ENCODE assay signal across 11 cellular contexts in the genomic region with DNA sequence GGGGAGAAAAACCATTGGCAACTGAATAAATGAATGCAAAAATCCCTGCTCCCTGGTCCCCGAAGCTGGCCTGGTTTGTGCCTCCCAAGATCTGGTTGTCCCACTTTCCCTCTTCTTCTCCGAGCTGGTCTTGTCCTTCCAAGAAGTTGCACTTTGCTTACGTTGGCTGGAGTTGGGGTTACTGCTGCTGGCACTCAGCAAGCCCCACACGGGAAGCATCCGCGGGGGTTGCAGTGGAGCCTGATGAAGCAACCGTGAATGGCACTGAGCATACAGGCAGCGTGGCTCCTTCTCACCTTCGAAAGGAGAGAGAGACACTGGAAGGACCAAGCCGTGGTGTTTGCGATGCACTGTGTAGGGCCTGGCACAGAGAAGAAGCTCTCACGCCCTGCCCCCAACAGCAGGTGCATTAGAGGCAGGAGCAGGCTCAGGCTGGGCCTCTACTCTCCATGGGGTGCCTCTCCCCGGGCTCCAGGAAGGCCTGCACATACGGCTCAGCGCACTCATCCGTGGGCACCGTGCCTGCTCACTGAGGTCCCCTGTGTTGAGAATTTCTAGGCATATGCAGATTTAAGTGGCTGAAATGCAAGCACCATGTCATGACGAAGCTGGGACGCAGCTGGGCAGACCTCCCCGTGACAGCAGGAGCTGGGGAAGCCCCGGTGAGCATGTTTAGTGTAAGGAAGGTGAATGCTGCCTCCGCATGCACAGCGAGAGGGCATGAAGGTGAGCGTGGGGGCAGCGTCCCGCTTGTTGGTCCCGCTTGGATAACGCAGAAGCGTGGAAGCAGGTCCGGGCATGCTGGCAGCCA. TPM values are rescaled to one million over a fixed set of nuclear protein-coding genes. Genes with fewer than 3 reads are reported as not detected.
DNase-seq lines count a peak whose midpoint lies in the region; ATAC-seq, FAIRE-seq and TF ChIP-seq lines count a peak whose summit lies in the region.
"Had no signal": no experiment of that assay in that cellular context is flagged by ENCODE, and none has a peak within 500 bp of the region (broad histone marks: within the 10 kb centered on the region; RNA-seq: fewer than 3 reads in every experiment).

No MANE protein-coding gene starts in this region.

- TF ChIP-seq CTCF in GM20000 (IDR thresholded peaks at IDR 0.05; ENCODE audit: extremely low read depth, missing control alignments) = no peak
- no peak for TF ChIP-seq CTCF in H1 (IDR thresholded peaks at IDR 0.05; ENCODE audit: control extremely low read depth in 1 of 3, insufficient read depth in 1 of 3, low read depth in 1 of 3, low read length in 3 of 3)

- H2BK120ac ChIP-seq in H1 (replicated peaks; ENCODE audit: low read depth, low read length) = no peak overlapping the region

- no peak for FAIRE-seq in H1 (lab: Jason Lieb, UNC)

- ATAC-seq in GM21367 (IDR thresholded peaks at IDR 0.05; ENCODE audit: unreplicated experiment) (no peak), left colon (no peak), HG03571 (IDR thresholded peaks at IDR 0.05; ENCODE audit: unreplicated experiment) (no peak)
- ATAC-seq: activated CD8-positive, alpha-beta memory T cell treated with anti-CD3 and anti-CD28 coated beads, Interleukin-2, amount 10 ng/mL, durations not matched to agents 7 days and 5 days had no signal

- no peak overlapping the region for H4K5ac ChIP-seq in H1 (ENCODE audit: insufficient read length, low read depth, low read length)

- H3K27ac ChIP-seq in H1 (ENCODE audit: low read depth, low read length) = no peak overlapping the region
- H3K27ac ChIP-seq: GM23248 had no signal

- H2BK15ac ChIP-seq in H1 (ENCODE audit: low read length) = no peak overlapping the region

- H4K91ac ChIP-seq in H1 (replicated peaks; ENCODE audit: insufficient read length, low read length) = peak overlapping the region; percentile 80

- H2BK12ac ChIP-seq in H1 (ENCODE audit: low read depth, low read length) = peak overlapping the region; percentile 39; the same call in 1 of the 2 replicates

- no peak overlapping the region for H3K4me3 ChIP-seq in H1 (ENCODE audit: extremely low read depth in 1 of 4, insufficient read depth in 2 of 4, low read depth in 3 of 4, low read length in 4 of 4)
- H3K4me3 ChIP-seq: GM23248 had no signal

- H3K9me3 ChIP-seq in H1 (ENCODE audit: insufficient read depth in 2 of 2, low read depth in 1 of 2, low read length in 1 of 2) = no peaks in the 10 kb centered on the region

- CTCF ChIA-PET in H1 (lab: Charles Lee; ENCODE audit: partially characterized antibody) = interaction anchor here (0.5 to 4.4 kb wide), 8 partner anchors 10 to 180 kb away, joined by 3 to 24 read pairs (median 3); no protein-coding TSS in a partner anchor

- H3K79me1 ChIP-seq in H1 (ENCODE audit: low read depth, low read length) = no peaks in the 10 kb centered on the region

- 0 out of 2 replicates have a peak overlapping the region, but pooled peaks have one; percentile 61 for H2BK20ac ChIP-seq in H1 (ENCODE audit: low read length)

- no peak overlapping the region for H3K14ac ChIP-seq in H1 (ENCODE audit: insufficient read length)

- no peaks in the 10 kb centered on the region for H3K79me2 ChIP-seq in H1 (ENCODE audit: control insufficient read depth in 1 of 2, insufficient read depth in 2 of 2, low read length in 2 of 2)

- H2AK5ac ChIP-seq in H1 (ENCODE audit: low read depth, low read length) = no peak overlapping the region; the same call in 1 of the 2 replicates

- no peak for TF ChIP-seq EP300 in H1 (IDR thresholded peaks at IDR 0.05; ENCODE audit: borderline replicate concordance in 1 of 2, low read depth in 2 of 2, low read length in 2 of 2)

- H3K9ac ChIP-seq in H1 (replicated peaks in 1 of 4; ENCODE audit: extremely low read depth in 1 of 4, low read depth in 3 of 4, low read length in 3 of 4) = no peak overlapping the region
- H3K9ac ChIP-seq: GM23248 had no signal

- H2AFZ ChIP-seq in H1 (ENCODE audit: low read length) = no peak overlapping the region
- H2AFZ ChIP-seq: GM23248 had no signal

- H3K4me1 ChIP-seq in H1 (replicated peaks in 1 of 4; ENCODE audit: control insufficient read depth in 3 of 4, insufficient read depth in 4 of 4, low read length in 3 of 4) = peaks cover 0 to 21% (median 3%) of the 10 kb centered on the region in 4 experiments; a peak in 5 of 7 replicates

- no peaks in the 10 kb centered on the region for H3K23me2 ChIP-seq in H1 (ENCODE audit: low read depth, low read length)

- H3K18ac ChIP-seq in H1 (ENCODE audit: extremely low read depth, low read length) = no peak overlapping the region

- WGBS in H1 (ENCODE audit: extremely low coverage in 1 of 2, insufficient coverage in 1 of 2, insufficient read length in 1 of 2, insufficient replicate concordance in 2 of 2, low coverage in 1 of 2, low lambda C conversion rate in 2 of 2, missing lambda C conversion rate in 1 of 2), 2 experiments = 86% methylated on average over 30 of the region's 30 CpGs; no CpG with 5 or more reads in 1 of the 2 experiments

- H4K8ac ChIP-seq in H1 (ENCODE audit: extremely low read depth, insufficient read depth, low read length) = no peak overlapping the region

- no peak overlapping the region for H3K23ac ChIP-seq in H1 (ENCODE audit: insufficient read length)

- no peak overlapping the region for H3K4ac ChIP-seq in H1 (replicated peaks; ENCODE audit: insufficient read length, low read depth, low read length)

- no peak for TF ChIP-seq RAD21 in H1 (IDR thresholded peaks at IDR 0.05 in 1 of 2, conservative IDR thresholded peaks at IDR 0.05 in 1 of 2; ENCODE audit: low read depth in 2 of 2, low read length in 2 of 2)

- peak overlapping the region; percentile 12; the same call in 1 of the 2 replicates for H2BK5ac ChIP-seq in H1 (ENCODE audit: low read depth, low read length)

- DNase-seq in COR-L47 (lab: John Stamatoyannopoulos, UW) = peak; percentile 98
- peak; percentile 88 for DNase-seq in GM20000 (ENCODE audit: low spot score)
- peak; percentile 72 for DNase-seq in NCI-H146 treated with DMSO at 0.1 percent for 48 hours (lab: John Stamatoyannopoulos, UW; ENCODE audit: unreplicated experiment)
- DNase-seq in H1 (ENCODE audit: low read depth in 1 of 2, low spot score in 2 of 2) = no peak
- DNase-seq in left colon = no peak
- DNase-seq in middle frontal gyrus (ENCODE audit: extremely low spot score, low spot score) = no peak
- DNase-seq: activated CD8-positive, alpha-beta memory T cell treated with anti-CD3 and anti-CD28 coated beads, Interleukin-2, amount 10 ng/mL, durations not matched to agents 7 days and 5 days; GM23248; stimulated activated CD4-positive, alpha-beta T cell treated with anti-CD3 and anti-CD28 coated beads, Interleukin-4, amount 100 ng/mL, for 4 hours had no signal

- no peak for TF ChIP-seq POLR2A in H1 (IDR thresholded peaks at IDR 0.05; ENCODE audit: control extremely low read depth in 1 of 2, low read depth in 2 of 2, low read length in 2 of 2)

- POLR2A ChIA-PET in H1 (lab: Charles Lee; ENCODE audit: partially characterized antibody) = interaction anchor here (1.1 kb wide), 1 partner anchor 48 kb away, joined by 4 read pairs; no protein-coding TSS in a partner anchor

- no peaks in the 10 kb centered on the region for H4K20me1 ChIP-seq in H1 (replicated peaks in 1 of 2; ENCODE audit: control insufficient read depth in 1 of 2, insufficient read depth in 2 of 2, low read length in 2 of 2)

- no peak overlapping the region for H3K56ac ChIP-seq in H1 (replicated peaks; ENCODE audit: insufficient read length, low read depth, low read length)

- no peaks in the 10 kb centered on the region for H3K27me3 ChIP-seq in H1 (replicated peaks in 1 of 4; ENCODE audit: control insufficient read depth in 3 of 4, extremely low read depth in 1 of 4, insufficient read depth in 3 of 4, low read length in 3 of 4)

- no peaks in the 10 kb centered on the region for H3K36me3 ChIP-seq in H1 (ENCODE audit: control insufficient read depth in 2 of 4, insufficient read depth in 4 of 4, low read length in 3 of 4)

- intact Hi-C loops in left colon (cut with DNase I, micrococcal nuclease) = no loop called here

- no peak overlapping the region for H3K4me2 ChIP-seq in H1 (ENCODE audit: insufficient read depth in 1 of 2, low read depth in 2 of 2, low read length in 2 of 2)

TF ChIP-seq in H1, 55 proteins besides CTCF, POLR2A, EP300 and RAD21:
- TF ChIP-seq SUZ12 (IDR thresholded peaks at IDR 0.05; ENCODE audit: low read length) (no peak), TCF12 (IDR thresholded peaks at IDR 0.05; ENCODE audit: low read depth, low read length) (0 out of 2 replicates have a peak, but pooled peaks have one; percentile 18)

RNA-seq across cellular contexts. Expression of a gene that starts 12.1 kb away (rescaled TPM):
- total RNA-seq in H1 (2021; fragmentation: NEBNext Ultra II Directional; extraction: Animal tissue kit (Norgen Biotek cat#: 25700)) = not detected in 2 replicates
- polyA plus RNA-seq in H1 (2011; rRNA removed) = not detected in 2 replicates
- polyA plus RNA-seq in H1 (2011; cell fraction: cytosol; rRNA removed) = not detected
- polyA plus RNA-seq in H1 (2011; cell fraction: nucleus; rRNA removed) = not detected
- not detected in 4 replicates for polyA plus RNA-seq in H1 (2012, experiment 1 of 2)
- not detected for polyA plus RNA-seq in H1 (2012, experiment 2 of 2)
- under 0.01 TPM for polyA plus RNA-seq in H1 (2013, experiment 1 of 2)
- not detected for polyA plus RNA-seq in H1 (2013, experiment 2 of 2)
- polyA minus RNA-seq in H1 (2011; rRNA and poly(A)+ RNA removed) = not detected in 2 replicates
- not detected for polyA minus RNA-seq in H1 (2011; cell fraction: cytosol; rRNA and poly(A)+ RNA removed)
- not detected for polyA minus RNA-seq in H1 (2011; cell fraction: nucleus; rRNA and poly(A)+ RNA removed)
- total RNA-seq in left colon = not detected
- total RNA-seq: activated CD8-positive, alpha-beta memory T cell treated with anti-CD3 and anti-CD28 coated beads, Interleukin-2, amount 10 ng/mL, durations not matched to agents 7 days and 5 days; GM23248 had no signal
- polyA plus RNA-seq: GM23248 had no signal

RNA-seq across cellular contexts. Expression of a gene that starts 27.0 kb away (rescaled TPM):
- 39.3 and 39.8 TPM in 2 replicates for total RNA-seq in H1 (2021; fragmentation: NEBNext Ultra II Directional; extraction: Animal tissue kit (Norgen Biotek cat#: 25700))
- polyA plus RNA-seq in H1 (2011; rRNA removed) = 25.8 and 29.0 TPM in 2 replicates
- 33.5 TPM for polyA plus RNA-seq in H1 (2011; cell fraction: cytosol; rRNA removed)
- polyA plus RNA-seq in H1 (2011; cell fraction: nucleus; rRNA removed) = 65.3 TPM
- 20.1 to 25.9 TPM (median 23.8 TPM) in 4 replicates for polyA plus RNA-seq in H1 (2012, experiment 1 of 2)
- 21.4 TPM for polyA plus RNA-seq in H1 (2012, experiment 2 of 2)
- polyA plus RNA-seq in H1 (2013, experiment 1 of 2) = 20.6 TPM
- 21.1 TPM for polyA plus RNA-seq in H1 (2013, experiment 2 of 2)
- 45.5 and 52.3 TPM in 2 replicates for polyA minus RNA-seq in H1 (2011; rRNA and poly(A)+ RNA removed)
- polyA minus RNA-seq in H1 (2011; cell fraction: cytosol; rRNA and poly(A)+ RNA removed) = 25.0 TPM
- polyA minus RNA-seq in H1 (2011; cell fraction: nucleus; rRNA and poly(A)+ RNA removed) = 52.7 TPM
- total RNA-seq in left colon = 10 to 100 TPM; 19.5 to 20.2 TPM

RNA-seq across cellular contexts. Expression of a gene that starts 54.9 kb away (rescaled TPM):
- 327 and 341 TPM in 2 replicates for total RNA-seq in H1 (2021; fragmentation: NEBNext Ultra II Directional; extraction: Animal tissue kit (Norgen Biotek cat#: 25700))
- polyA plus RNA-seq in H1 (2011; rRNA removed) = 68.2 and 161 TPM in 2 replicates
- 65.1 TPM for polyA plus RNA-seq in H1 (2011; cell fraction: cytosol; rRNA removed)
- polyA plus RNA-seq in H1 (2011; cell fraction: nucleus; rRNA removed) = 122 TPM
- 126 to 176 TPM (median 151 TPM) in 4 replicates for polyA plus RNA-seq in H1 (2012, experiment 1 of 2)
- 202 TPM for polyA plus RNA-seq in H1 (2012, experiment 2 of 2)
- polyA plus RNA-seq in H1 (2013, experiment 1 of 2) = 316 TPM
- polyA plus RNA-seq in H1 (2013, experiment 2 of 2) = 381 TPM
- 34.4 and 63.7 TPM in 2 replicates for polyA minus RNA-seq in H1 (2011; rRNA and poly(A)+ RNA removed)
- 84.2 TPM for polyA minus RNA-seq in H1 (2011; cell fraction: cytosol; rRNA and poly(A)+ RNA removed)
- polyA minus RNA-seq in H1 (2011; cell fraction: nucleus; rRNA and poly(A)+ RNA removed) = 42.4 TPM
- total RNA-seq in left colon = 10 to 100 TPM in 1 of 2 donors, 1 to 10 TPM in 1; 3.6 to 11.2 TPM

Comparison
In these comparisons a context has a peak if more than half of its experiments do, and no peak if none do; other contexts are left out.
1. DNase-seq: peak in COR-L47 (single experiment), GM20000 (single experiment) and NCI-H146 treated with DMSO at 0.1 percent for 48 hours (single experiment); none in H1 (0 of 2), left colon (0 of 2) and middle frontal gyrus (single experiment).
2. RNA of a gene that starts 54.9 kb away (total RNA-seq): 327 to 341 TPM in H1; 3.6 to 11.2 TPM in left colon; every median in the first group is over 10 times any median in the second.